Comparison of ENCODE assay signal across 28 cellular contexts in genomic region chr21:33378081-33378480, GRCh38.
"Had no signal": no experiment of that assay in that cellular context is flagged by ENCODE, and none has a peak within 500 bp of the region (broad histone marks: within the 10 kb centered on the region; RNA-seq: fewer than 3 reads in every experiment).

No MANE protein-coding gene starts in this region.

- H3K9me3 ChIP-seq: esophagus muscularis mucosa, left ventricle myocardium inferior, ovary, right lobe of liver, stomach, tibial artery had no signal

- H3K36me3 Mint-ChIP-seq: activated naive CD4-positive, alpha-beta T cell treated with anti-CD3 and anti-CD28 coated beads, Interleukin-2, amount 50 U/mL, for 24 hours had no signal

- FAIRE-seq: bronchial epithelial cell had no signal

- H3K27ac Mint-ChIP-seq: activated CD4-positive, alpha-beta memory T cell treated with anti-CD3 and anti-CD28 coated beads, Interleukin-2, amount 10 ng/mL, durations not matched to agents 7 days and 5 days; activated CD4-positive, alpha-beta T cell treated with anti-CD3 and anti-CD28 coated beads, Interleukin-2, amount 10 ng/mL, durations not matched to agents 24 days and 14 days; activated naive CD8-positive, alpha-beta T cell treated with anti-CD3 and anti-CD28 coated beads, Interleukin-2, amount 50 U/mL, for 24 hours; activated T-cell treated with anti-CD3 and anti-CD28 coated beads, Interleukin-2, amount 50 U/mL, for 24 hours; nephron; progenitor cell of endocrine pancreas; stimulated activated effector memory CD8-positive, alpha-beta T cell treated with anti-CD3 and anti-CD28 coated beads, Interleukin-12 subunit alpha, Interleukin-12 subunit beta, amount 100 ng/mL, for 72 hours had no signal

- DNase-seq: activated CD4-positive, alpha-beta memory T cell treated with anti-CD3 and anti-CD28 coated beads, Interleukin-2, amount 10 ng/mL, durations not matched to agents 7 days and 5 days; activated CD4-positive, alpha-beta T cell treated with anti-CD3 and anti-CD28 coated beads, Interleukin-2, amount 10 ng/mL, durations not matched to agents 24 days and 14 days; activated CD8-positive, alpha-beta memory T cell treated with anti-CD3 and anti-CD28 coated beads, Interleukin-2, amount 50 U/mL, for 48 hours; activated naive CD8-positive, alpha-beta T cell treated with anti-CD3 and anti-CD28 coated beads, Interleukin-2, amount 50 U/mL, for 24 hours; activated T-cell treated with anti-CD3 and anti-CD28 coated beads, Interleukin-2, amount 50 U/mL, for 24 hours; dermis blood vessel endothelial cell; effector CD4-positive, alpha-beta T cell; foreskin keratinocyte; left ventricle myocardium inferior; mesendoderm; ovary; stimulated activated CD4-positive, alpha-beta T cell treated with anti-CD3 and anti-CD28 coated beads, Interleukin-12 subunit alpha, Interleukin-12 subunit beta, amount 100 ng/mL, for 4 hours; stimulated activated CD4-positive, alpha-beta T cell treated with anti-CD3 and anti-CD28 coated beads, Interleukin-4, amount 100 ng/mL, for 24 hours; stomach; T1000; WERI-Rb-1 had no signal

- H3K4me1 Mint-ChIP-seq: nephron had no signal

- ATAC-seq: activated CD4-positive, CD25-positive, alpha-beta regulatory T cell treated with anti-CD3 and anti-CD28 coated beads, Interleukin-2, amount 50 U/mL, for 24 hours; activated naive CD8-positive, alpha-beta T cell treated with anti-CD3 and anti-CD28 coated beads, Interleukin-2, amount 50 U/mL, for 24 hours; foreskin keratinocyte; right lobe of liver; stimulated activated effector memory CD8-positive, alpha-beta T cell treated with anti-CD3 and anti-CD28 coated beads, Interleukin-12 subunit alpha, Interleukin-12 subunit beta, amount 100 ng/mL, for 72 hours had no signal

- H3K27ac ChIP-seq: esophagus muscularis mucosa, foreskin keratinocyte, left ventricle myocardium inferior, ovary, right lobe of liver, stomach, tibial artery, WERI-Rb-1 had no signal

- H3K4me3 ChIP-seq: esophagus muscularis mucosa, left ventricle myocardium inferior, lung, ovary, right lobe of liver, skin epidermis, stomach, tibial artery had no signal

- H3K36me3 ChIP-seq: esophagus muscularis mucosa, left ventricle myocardium inferior, ovary, right lobe of liver, stomach, tibial artery, WERI-Rb-1 had no signal

- H3K27me3 Mint-ChIP-seq: activated naive CD4-positive, alpha-beta T cell treated with anti-CD3 and anti-CD28 coated beads, Interleukin-2, amount 50 U/mL, for 24 hours had no signal

- H3K4me3 Mint-ChIP-seq: activated CD4-positive, alpha-beta memory T cell treated with anti-CD3 and anti-CD28 coated beads, Interleukin-2, amount 10 ng/mL, durations not matched to agents 7 days and 5 days; activated CD4-positive, alpha-beta T cell treated with anti-CD3 and anti-CD28 coated beads, Interleukin-2, amount 10 ng/mL, durations not matched to agents 24 days and 14 days; activated naive CD4-positive, alpha-beta T cell treated with anti-CD3 and anti-CD28 coated beads, Interleukin-2, amount 50 U/mL, for 24 hours; activated naive CD8-positive, alpha-beta T cell treated with anti-CD3 and anti-CD28 coated beads, Interleukin-2, amount 50 U/mL, for 24 hours; activated T-cell treated with anti-CD3 and anti-CD28 coated beads, Interleukin-2, amount 50 U/mL, for 24 hours; central memory CD8-positive, alpha-beta T cell; nephron; stimulated activated effector memory CD8-positive, alpha-beta T cell treated with anti-CD3 and anti-CD28 coated beads, Interleukin-12 subunit alpha, Interleukin-12 subunit beta, amount 100 ng/mL, for 72 hours had no signal

- H3K9me3 Mint-ChIP-seq: activated CD4-positive, alpha-beta memory T cell treated with anti-CD3 and anti-CD28 coated beads, Interleukin-2, amount 10 ng/mL, durations not matched to agents 7 days and 5 days; activated CD4-positive, alpha-beta T cell treated with anti-CD3 and anti-CD28 coated beads, Interleukin-2, amount 10 ng/mL, durations not matched to agents 24 days and 14 days; activated naive CD4-positive, alpha-beta T cell treated with anti-CD3 and anti-CD28 coated beads, Interleukin-2, amount 50 U/mL, for 24 hours; activated naive CD8-positive, alpha-beta T cell treated with anti-CD3 and anti-CD28 coated beads, Interleukin-2, amount 50 U/mL, for 24 hours; activated T-cell treated with anti-CD3 and anti-CD28 coated beads, Interleukin-2, amount 50 U/mL, for 24 hours; central memory CD8-positive, alpha-beta T cell; nephron; stimulated activated effector memory CD8-positive, alpha-beta T cell treated with anti-CD3 and anti-CD28 coated beads, Interleukin-12 subunit alpha, Interleukin-12 subunit beta, amount 100 ng/mL, for 72 hours had no signal

- H3K4me1 ChIP-seq: right lobe of liver had no signal

- H3K27me3 ChIP-seq: esophagus muscularis mucosa, foreskin keratinocyte, ovary, right lobe of liver, stomach, tibial artery had no signal
